Comparison of ENCODE assay signal across 21 cellular contexts in the genomic region with DNA sequence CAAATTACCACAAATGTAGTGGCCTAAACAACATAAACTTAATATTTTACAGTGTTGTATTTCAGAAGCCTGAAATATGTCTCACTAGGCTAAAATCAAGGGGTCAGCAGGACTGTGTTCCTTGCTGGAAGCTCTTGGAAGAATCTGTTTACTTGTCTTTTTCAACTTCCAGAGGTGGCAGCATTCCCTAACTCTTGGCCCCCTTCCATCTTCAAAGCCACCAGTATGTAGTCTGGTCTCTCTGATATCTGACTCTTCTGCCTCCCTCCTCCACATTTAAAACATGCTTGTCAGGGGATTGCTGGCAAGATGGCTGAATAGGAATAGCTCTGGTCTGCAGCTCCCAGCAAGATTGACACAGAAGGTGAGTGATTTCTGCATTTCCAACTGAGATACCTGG.
DNase-seq lines count a peak whose midpoint lies in the region; ATAC-seq and TF ChIP-seq lines count a peak whose summit lies in the region.
"Had no signal": no experiment of that assay in that cellular context is flagged by ENCODE, and none has a peak within 500 bp of the region (broad histone marks: within the 10 kb centered on the region; RNA-seq: fewer than 3 reads in every experiment).

No MANE protein-coding gene starts in this region.

- peak; percentile 61 for TF ChIP-seq CTCF in endodermal cell (conservative IDR thresholded peaks at IDR 0.05)

- H3K27ac ChIP-seq in endodermal cell (ENCODE audit: low read depth, low read length): no peak overlapping the region
- H3K27ac ChIP-seq: A549, suprapubic skin had no signal

- H3K4me3 ChIP-seq in endodermal cell (ENCODE audit: low read length): peak overlapping the region; percentile 17
- H3K4me3 ChIP-seq: A549, suprapubic skin had no signal

- H3K36me3 Mint-ChIP-seq in endodermal cell (ENCODE audit: low read depth): peaks cover 5% of the 10 kb centered on the region
- no peaks in the 10 kb centered on the region for H3K36me3 Mint-ChIP-seq in T-helper 17 cell (ENCODE audit: low read depth)

- H3K4me1 Mint-ChIP-seq in endodermal cell (peaks cover 26% of the 10 kb centered on the region), T-helper 17 cell (no peaks in the 10 kb centered on the region)
- H3K4me1 Mint-ChIP-seq: neural crest cell had no signal

- peaks cover 15% of the 10 kb centered on the region for H3K9me3 Mint-ChIP-seq in endodermal cell
- H3K9me3 Mint-ChIP-seq: neural crest cell had no signal

- H3K4me3 Mint-ChIP-seq in endodermal cell (no peak overlapping the region), T-helper 17 cell (no peak overlapping the region)
- H3K4me3 Mint-ChIP-seq: effector memory CD8-positive, alpha-beta T cell; neural crest cell had no signal

- no peaks in the 10 kb centered on the region for H3K36me3 ChIP-seq in endodermal cell (ENCODE audit: control insufficient read depth, insufficient read depth, low read length)
- H3K36me3 ChIP-seq: suprapubic skin had no signal

- DNase-seq in NCI-H748 (lab: John Stamatoyannopoulos, UW; ENCODE audit: unreplicated experiment) (peak; percentile 5), NCI-H748 treated with DMSO at 0.1 percent for 48 hours (lab: John Stamatoyannopoulos, UW) (no peak), SK-N-DZ (ENCODE audit: low spot score) (peak; percentile 11), endodermal cell (peak; percentile 54), non-pigmented ciliary epithelial cell (ENCODE audit: low read depth) (peak; percentile 14), T-helper 17 cell (no peak), NCI-H1930 (lab: John Stamatoyannopoulos, UW) (no peak), NCI-H1092 (lab: John Stamatoyannopoulos, UW) (no peak)
- DNase-seq: activated CD4-positive, alpha-beta T cell treated with anti-CD3 and anti-CD28 coated beads for 1 hour; C1 segment of cervical spinal cord; cerebellar nuclear complex; DMS153; effector memory CD8-positive, alpha-beta T cell; islet precursor cell; MM.1S; NCI-H1694 treated with DMSO at 0.1 percent for 48 hours; stimulated activated CD4-positive, alpha-beta T cell treated with anti-CD3 and anti-CD28 coated beads, Interleukin-12 subunit alpha, Interleukin-12 subunit beta, amount 100 ng/mL, for 4 hours had no signal

- peak overlapping the region; percentile 32 for H3K27ac Mint-ChIP-seq in endodermal cell
- H3K27ac Mint-ChIP-seq in T-helper 17 cell: no peak overlapping the region
- H3K27ac Mint-ChIP-seq: activated T-helper 2 cell treated with anti-CD3 and anti-CD28 coated beads, Interferon-gamma antibody, Interleukin-2, Interleukin-4, amounts not matched to agents 10 μg/mL and 5 μg/mL and 100 μg/mL, durations not matched to agents 14 hours and 24 hours and 36 hours; effector memory CD8-positive, alpha-beta T cell had no signal

- ATAC-seq in T-helper 17 cell: no peak
- ATAC-seq: A549; effector memory CD8-positive, alpha-beta T cell had no signal

- no peaks in the 10 kb centered on the region for H3K27me3 ChIP-seq in endodermal cell (ENCODE audit: control insufficient read depth, insufficient read depth, low read length, poor library complexity, severe bottlenecking)
- H3K27me3 ChIP-seq: suprapubic skin had no signal

- H3K27me3 Mint-ChIP-seq in endodermal cell (ENCODE audit: insufficient read depth) (no peaks in the 10 kb centered on the region), T-helper 17 cell (no peaks in the 10 kb centered on the region)
- H3K27me3 Mint-ChIP-seq: effector memory CD8-positive, alpha-beta T cell had no signal

- no peak overlapping the region for H3K9ac ChIP-seq in endodermal cell (ENCODE audit: extremely low read depth, low read length, poor library complexity, severe bottlenecking)

- H3K4me1 ChIP-seq in endodermal cell (ENCODE audit: control insufficient read depth, insufficient read depth, low read length): peaks cover 9% of the 10 kb centered on the region
- H3K4me1 ChIP-seq: A549, suprapubic skin had no signal

- peaks cover 5% of the 10 kb centered on the region for H3K9me3 ChIP-seq in endodermal cell (ENCODE audit: control insufficient read depth, low read length)
- no peaks in the 10 kb centered on the region for H3K9me3 ChIP-seq in T-helper 17 cell (ENCODE audit: control insufficient read depth, low read length, poor library complexity, severe bottlenecking)
- H3K9me3 ChIP-seq: A549, suprapubic skin had no signal

Comparison
In these comparisons a context has a peak if more than half of its experiments do, and no peak if none do; other contexts are left out.
1. DNase-seq: peak in NCI-H748 (single experiment), SK-N-DZ (single experiment), endodermal cell (single experiment) and non-pigmented ciliary epithelial cell (single experiment); none in NCI-H748 treated with DMSO at 0.1 percent for 48 hours (single experiment), T-helper 17 cell (0 of 3), NCI-H1930 (0 of 2) and NCI-H1092 (single experiment).